In genomic region chr3:31996195-31996594, GRCh38 we compare ENCODE assay signal across 22 cellular contexts. TPM values are rescaled to one million over a fixed set of nuclear protein-coding genes. Genes with fewer than 3 reads are reported as not detected.
DNase-seq lines count a peak whose midpoint lies in the region; ATAC-seq and TF ChIP-seq lines count a peak whose summit lies in the region.
"Had no signal": no experiment of that assay in that cellular context is flagged by ENCODE, and none has a peak within 500 bp of the region (broad histone marks: within the 10 kb centered on the region; RNA-seq: fewer than 3 reads in every experiment).

No MANE protein-coding gene starts in this region.

- no peak overlapping the region for H3K4me3 Mint-ChIP-seq in stimulated activated naive CD8-positive, alpha-beta T cell treated with anti-CD3 and anti-CD28 coated beads, Interleukin-15, amount 100 ng/mL, for 72 hours
- H3K4me3 Mint-ChIP-seq in activated T-helper 2 cell treated with anti-CD3 and anti-CD28 coated beads, Interferon-gamma antibody, Interleukin-2, Interleukin-4, amounts not matched to agents 10 μg/mL and 5 μg/mL and 100 μg/mL, durations not matched to agents 14 hours and 24 hours and 36 hours (ENCODE audit: low read depth) = no peak overlapping the region
- no peak overlapping the region for H3K4me3 Mint-ChIP-seq in natural killer cell
- H3K4me3 Mint-ChIP-seq: CD4-positive, alpha-beta memory T cell had no signal

- H3K4me1 ChIP-seq in mucosa of descending colon (ENCODE audit: low read depth) = no peaks in the 10 kb centered on the region
- H3K4me1 ChIP-seq: A549, HAP-1 had no signal

- H3K9me3 ChIP-seq in mucosa of descending colon = peaks cover 2% of the 10 kb centered on the region
- H3K9me3 ChIP-seq: HAP-1, SK-N-SH had no signal

- intact Hi-C loops in activated T-helper 2 cell treated with anti-CD3 and anti-CD28 coated beads, Interferon-gamma antibody, Interleukin-2, Interleukin-4, amounts not matched to agents 10 μg/mL and 5 μg/mL and 100 μg/mL, durations not matched to agents 14 hours and 24 hours and 36 hours (cut with micrococcal nuclease) = loop anchor here (1.0 kb wide), 1 partner anchor 17 kb away; no protein-coding TSS in a partner anchor
- intact Hi-C loops in natural killer cell (cut with micrococcal nuclease) (no loop called here), mucosa of descending colon (cut with DNase I, micrococcal nuclease) (no loop called here)

- H3K36me3 Mint-ChIP-seq in activated T-helper 2 cell treated with anti-CD3 and anti-CD28 coated beads, Interferon-gamma antibody, Interleukin-2, Interleukin-4, amounts not matched to agents 10 μg/mL and 5 μg/mL and 100 μg/mL, durations not matched to agents 14 hours and 24 hours and 36 hours (ENCODE audit: low read depth) = peaks cover 24% of the 10 kb centered on the region
- H3K36me3 Mint-ChIP-seq in natural killer cell = no peaks in the 10 kb centered on the region
- H3K36me3 Mint-ChIP-seq: CD4-positive, alpha-beta memory T cell had no signal

- no peak overlapping the region for H3K27ac Mint-ChIP-seq in stimulated activated naive CD8-positive, alpha-beta T cell treated with anti-CD3 and anti-CD28 coated beads, Interleukin-15, amount 100 ng/mL, for 72 hours
- peak overlapping the region; percentile 42 for H3K27ac Mint-ChIP-seq in activated T-helper 2 cell treated with anti-CD3 and anti-CD28 coated beads, Interferon-gamma antibody, Interleukin-2, Interleukin-4, amounts not matched to agents 10 μg/mL and 5 μg/mL and 100 μg/mL, durations not matched to agents 14 hours and 24 hours and 36 hours
- no peak overlapping the region for H3K27ac Mint-ChIP-seq in natural killer cell

- H3K36me3 ChIP-seq in mucosa of descending colon (ENCODE audit: low read depth) = no peaks in the 10 kb centered on the region
- H3K36me3 ChIP-seq: BLaER1, HAP-1 had no signal

- DNase-seq in stimulated activated naive CD8-positive, alpha-beta T cell treated with anti-CD3 and anti-CD28 coated beads, Interleukin-15, amount 100 ng/mL, for 72 hours = no peak
- no peak for DNase-seq in stimulated activated naive CD8-positive, alpha-beta T cell treated with anti-CD3 and anti-CD28 coated beads, Interleukin-15, Interleukin-2, amounts not matched to agents 100 U/mL and 50 U/mL, for 24 hours
- no peak for DNase-seq in activated T-helper 2 cell treated with anti-CD3 and anti-CD28 coated beads, Interferon-gamma antibody, Interleukin-2, Interleukin-4, amounts not matched to agents 10 μg/mL and 5 μg/mL and 100 μg/mL, durations not matched to agents 14 hours and 24 hours and 36 hours (ENCODE audit: low spot score)
- DNase-seq in natural killer cell (no peak), mucosa of descending colon (no peak)
- DNase-seq in stimulated activated CD4-positive, alpha-beta T cell treated with anti-CD3 and anti-CD28 coated beads, Interleukin-15, amount 100 ng/mL, for 24 hours = no peak
- DNase-seq: CD4-positive, alpha-beta memory T cell; EL; GM23248; MV-4-11; NCI-H1417; NCI-H187; NCI-H2107; NCI-H510A; NCI-H774; SHP77; SK-N-SH had no signal

- H3K4me3 ChIP-seq in mucosa of descending colon = no peak overlapping the region
- H3K4me3 ChIP-seq: A549, BLaER1, GM23248, HAP-1 had no signal

- H3K27me3 Mint-ChIP-seq in stimulated activated naive CD8-positive, alpha-beta T cell treated with anti-CD3 and anti-CD28 coated beads, Interleukin-15, amount 100 ng/mL, for 72 hours = peaks cover 18% of the 10 kb centered on the region
- H3K27me3 Mint-ChIP-seq in activated T-helper 2 cell treated with anti-CD3 and anti-CD28 coated beads, Interferon-gamma antibody, Interleukin-2, Interleukin-4, amounts not matched to agents 10 μg/mL and 5 μg/mL and 100 μg/mL, durations not matched to agents 14 hours and 24 hours and 36 hours (ENCODE audit: low read depth) = no peaks in the 10 kb centered on the region
- peaks cover 4 to 10% of the 10 kb centered on the region in 2 donors for H3K27me3 Mint-ChIP-seq in natural killer cell (ENCODE audit: low read depth in 2 of 2)

- no peak for TF ChIP-seq CTCF in natural killer cell (IDR thresholded peaks at IDR 0.05)
- TF ChIP-seq CTCF in mucosa of descending colon (IDR thresholded peaks at IDR 0.05) = no peak

- ATAC-seq in stimulated activated naive CD8-positive, alpha-beta T cell treated with anti-CD3 and anti-CD28 coated beads, Interleukin-15, amount 100 ng/mL, for 72 hours = peak; percentile 75
- ATAC-seq in stimulated activated naive CD8-positive, alpha-beta T cell treated with anti-CD3 and anti-CD28 coated beads, Interleukin-15, Interleukin-2, amounts not matched to agents 100 U/mL and 50 U/mL, for 24 hours = no peak
- ATAC-seq in HG03095 (IDR thresholded peaks at IDR 0.05; ENCODE audit: unreplicated experiment) = peak; percentile 71
- ATAC-seq in natural killer cell = no peak
- no peak for ATAC-seq in mucosa of descending colon
- no peak for ATAC-seq in GM18870 (IDR thresholded peaks at IDR 0.05; ENCODE audit: unreplicated experiment)
- ATAC-seq: A549 had no signal

- H3K9me3 Mint-ChIP-seq in stimulated activated naive CD8-positive, alpha-beta T cell treated with anti-CD3 and anti-CD28 coated beads, Interleukin-15, amount 100 ng/mL, for 72 hours = peaks cover 0 to 7% of the 10 kb centered on the region in 2 donors
- H3K9me3 Mint-ChIP-seq in activated T-helper 2 cell treated with anti-CD3 and anti-CD28 coated beads, Interferon-gamma antibody, Interleukin-2, Interleukin-4, amounts not matched to agents 10 μg/mL and 5 μg/mL and 100 μg/mL, durations not matched to agents 14 hours and 24 hours and 36 hours = peaks cover 43% of the 10 kb centered on the region
- no peaks in the 10 kb centered on the region for H3K9me3 Mint-ChIP-seq in natural killer cell

- no peaks in the 10 kb centered on the region for H3K4me1 Mint-ChIP-seq in stimulated activated naive CD8-positive, alpha-beta T cell treated with anti-CD3 and anti-CD28 coated beads, Interleukin-15, amount 100 ng/mL, for 72 hours
- peaks cover 34% of the 10 kb centered on the region for H3K4me1 Mint-ChIP-seq in activated T-helper 2 cell treated with anti-CD3 and anti-CD28 coated beads, Interferon-gamma antibody, Interleukin-2, Interleukin-4, amounts not matched to agents 10 μg/mL and 5 μg/mL and 100 μg/mL, durations not matched to agents 14 hours and 24 hours and 36 hours (ENCODE audit: low read depth)
- no peaks in the 10 kb centered on the region for H3K4me1 Mint-ChIP-seq in natural killer cell
- H3K4me1 Mint-ChIP-seq: CD4-positive, alpha-beta memory T cell had no signal

RNA-seq across cellular contexts. Expression of gene ZNF860, which starts 14.6 kb away (rescaled TPM):
- 1.8 and 2.0 TPM in 2 replicates for total RNA-seq in activated T-helper 2 cell treated with anti-CD3 and anti-CD28 coated beads, Interferon-gamma antibody, Interleukin-2, Interleukin-4, amounts not matched to agents 10 μg/mL and 5 μg/mL and 100 μg/mL, durations not matched to agents 14 hours and 24 hours and 36 hours
- total RNA-seq in natural killer cell = under 1 TPM in 1 of 3 donors, not detected in 2; 0.10 TPM
- total RNA-seq in mucosa of descending colon = 1 to 10 TPM in 1 of 3 donors, under 1 TPM in 2; 0.63 to 1.0 (median 0.70) TPM
- total RNA-seq: CD4-positive, alpha-beta memory T cell had no signal

RNA-seq across cellular contexts. Expression of gene OSBPL10, which starts 15.1 kb away (rescaled TPM):
- total RNA-seq in activated T-helper 2 cell treated with anti-CD3 and anti-CD28 coated beads, Interferon-gamma antibody, Interleukin-2, Interleukin-4, amounts not matched to agents 10 μg/mL and 5 μg/mL and 100 μg/mL, durations not matched to agents 14 hours and 24 hours and 36 hours = 42.5 and 47.6 TPM in 2 replicates
- 1 to 10 TPM in 2 of 3 donors, under 1 TPM in 1; 1.00 to 3.6 (median 1.6) TPM for total RNA-seq in natural killer cell
- 10 to 100 TPM; 15.7 to 23.9 (median 16.6) TPM for total RNA-seq in mucosa of descending colon
- total RNA-seq: CD4-positive, alpha-beta memory T cell had no signal

Comparison
In these comparisons a context has a peak if more than half of its experiments do, and no peak if none do; other contexts are left out.
1. ATAC-seq: peak in stimulated activated naive CD8-positive, alpha-beta T cell treated with anti-CD3 and anti-CD28 coated beads, Interleukin-15, amount 100 ng/mL, for 72 hours (single experiment) and HG03095 (single experiment); none in stimulated activated naive CD8-positive, alpha-beta T cell treated with anti-CD3 and anti-CD28 coated beads, Interleukin-15, Interleukin-2, amounts not matched to agents 100 U/mL and 50 U/mL, for 24 hours (single experiment), natural killer cell (0 of 3), mucosa of descending colon (single experiment) and GM18870 (single experiment).